ENCODE assay signal across 8 cellular contexts in genomic region chr10:130138479-130138866, GRCh38. TPM values are rescaled to one million over a fixed set of nuclear protein-coding genes. Genes with fewer than 3 reads are reported as not detected.
A peak's percentile ranks its signal among the peaks of the same experiment; 100 is the strongest.
DNase-seq lines count a peak whose midpoint lies in the region; ATAC-seq lines count a peak whose summit lies in the region.

No MANE protein-coding gene starts in this region.

- no peaks in the 10 kb centered on the region for H3K27me3 Mint-ChIP-seq in activated CD4-positive, alpha-beta memory T cell treated with anti-CD3 and anti-CD28 coated beads for 36 hours

- CTCF ChIA-PET in activated CD4-positive, alpha-beta memory T cell treated with anti-CD3 and anti-CD28 coated beads for 36 hours (lab: Charles Lee) = interaction anchor here (1.3 to 4.7 kb wide), 3 partner anchors 28 to 31 kb away, joined by 3 to 59 read pairs (median 5); partner anchors contain the start of gene C10orf143

- H3K36me3 Mint-ChIP-seq in activated CD4-positive, alpha-beta memory T cell treated with anti-CD3 and anti-CD28 coated beads for 36 hours = peaks cover 14% of the 10 kb centered on the region

- no peaks in the 10 kb centered on the region for H3K9me3 Mint-ChIP-seq in activated CD4-positive, alpha-beta memory T cell treated with anti-CD3 and anti-CD28 coated beads for 36 hours

- DNase-seq in Caki2 (ENCODE audit: low read depth) (peak; percentile 76), LoVo (ENCODE audit: low spot score) (peak; percentile 77), kidney tubule cell (ENCODE audit: low spot score) (peak; percentile 84), amygdala (lab: John Stamatoyannopoulos, UW) (no peak), NCI-H1092 (lab: John Stamatoyannopoulos, UW) (no peak)
- peak; percentile 60 for DNase-seq in activated CD4-positive, alpha-beta memory T cell treated with anti-CD3 and anti-CD28 coated beads for 36 hours

- H3K4me1 Mint-ChIP-seq in activated CD4-positive, alpha-beta memory T cell treated with anti-CD3 and anti-CD28 coated beads for 36 hours (ENCODE audit: low read depth) = peaks cover 60% of the 10 kb centered on the region

- intact Hi-C loops in activated CD4-positive, alpha-beta memory T cell treated with anti-CD3 and anti-CD28 coated beads for 36 hours (cut with micrococcal nuclease) = loop anchor here (1.0 kb wide), 1 partner anchor 37 kb away; no protein-coding TSS in a partner anchor

- ATAC-seq in GM18520 (IDR thresholded peaks at IDR 0.05; ENCODE audit: unreplicated experiment) (no peak), HG02970 (IDR thresholded peaks at IDR 0.05; ENCODE audit: low FRiP score, unreplicated experiment) (no peak)

- POLR2A ChIA-PET in activated CD4-positive, alpha-beta memory T cell treated with anti-CD3 and anti-CD28 coated beads for 36 hours (lab: Charles Lee) = interaction anchor here (1.1 to 3.3 kb wide), 3 partner anchors 28 to 41 kb away, joined by 3 to 70 read pairs (median 12); partner anchors contain the start of gene C10orf143

- peak overlapping the region; percentile 35 for H3K27ac Mint-ChIP-seq in activated CD4-positive, alpha-beta memory T cell treated with anti-CD3 and anti-CD28 coated beads for 36 hours

- H3K4me3 Mint-ChIP-seq in activated CD4-positive, alpha-beta memory T cell treated with anti-CD3 and anti-CD28 coated beads for 36 hours = peak overlapping the region; percentile 86

- in situ Hi-C loops in Caki2 (cut with HindIII; ENCODE audit: low pct_unique_long_range_greater_than_20kb, low sequenced_read_pairs) = no loop called here

RNA-seq across cellular contexts. Expression of gene GLRX3, which starts 2.3 kb away (rescaled TPM):
- 298 and 332 TPM in 2 replicates for total RNA-seq in Caki2 (2014; rRNA removed; shearing (Covaris generic); ENCODE audit: low replicate concordance)
- 100 to 1,000 TPM; 112 to 113 TPM for total RNA-seq in activated CD4-positive, alpha-beta memory T cell treated with anti-CD3 and anti-CD28 coated beads for 36 hours

RNA-seq across cellular contexts. Expression of gene C10orf143, which starts 27.8 kb away (rescaled TPM):
- 4.8 TPM in 1 of 2 replicates, not detected in the other for total RNA-seq in Caki2 (2014; rRNA removed; shearing (Covaris generic); ENCODE audit: low replicate concordance)
- 1 to 10 TPM; 2.5 to 3.0 TPM for total RNA-seq in activated CD4-positive, alpha-beta memory T cell treated with anti-CD3 and anti-CD28 coated beads for 36 hours

Comparison
In these comparisons a context has a peak if more than half of its experiments do, and no peak if none do; other contexts are left out.
1. DNase-seq: peak in Caki2 (single experiment), LoVo (single experiment), activated CD4-positive, alpha-beta memory T cell treated with anti-CD3 and anti-CD28 coated beads for 36 hours (single experiment) and kidney tubule cell (single experiment); none in amygdala (0 of 56) and NCI-H1092 (single experiment).